17 cellular contexts compared by ENCODE assay signal in the genomic region with DNA sequence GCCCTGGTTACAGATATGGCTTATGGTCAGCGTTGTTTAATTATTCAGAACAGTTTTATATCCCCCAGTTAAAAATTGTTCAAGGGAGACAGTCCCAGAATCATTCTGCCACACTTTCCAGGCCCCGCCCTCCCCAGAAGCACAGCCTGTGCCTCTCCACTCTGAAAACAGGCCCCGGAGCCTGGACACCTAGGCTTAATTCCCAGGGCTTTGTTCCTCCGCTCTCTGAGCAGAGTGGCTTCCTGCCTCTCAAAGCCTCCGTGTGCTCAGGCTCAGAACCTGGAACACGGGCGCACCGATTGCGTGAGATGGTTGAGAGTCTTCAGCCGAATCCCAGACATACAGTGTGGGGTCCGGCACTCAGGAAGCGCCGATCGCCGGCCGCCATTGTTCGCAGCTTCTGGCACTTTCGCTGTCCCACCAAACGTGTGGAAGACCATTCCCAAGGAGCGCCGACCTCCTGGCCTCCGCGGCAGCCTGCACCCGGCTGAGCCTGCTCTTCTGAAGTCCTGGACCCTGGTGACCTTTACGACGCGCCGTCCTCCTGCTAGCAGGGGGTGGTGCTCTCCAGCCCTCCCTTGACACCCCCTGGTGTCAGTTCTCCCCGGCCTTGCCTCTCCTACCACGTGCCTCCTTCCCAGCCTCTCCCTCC. TPM values are rescaled to one million over a fixed set of nuclear protein-coding genes. Genes with fewer than 3 reads are reported as not detected.
"Had no signal": no experiment of that assay in that cellular context is flagged by ENCODE, and none has a peak within 500 bp of the region (broad histone marks: within the 10 kb centered on the region; RNA-seq: fewer than 3 reads in every experiment).

No MANE protein-coding gene starts in this region.

- H3K4me1 Mint-ChIP-seq: activated CD4-positive, alpha-beta T cell treated with anti-CD3 and anti-CD28 coated beads, Interleukin-2, amount 10 ng/mL, durations not matched to agents 7 days and 5 days; activated naive CD8-positive, alpha-beta T cell treated with anti-CD3 and anti-CD28 coated beads, Interleukin-2, amount 50 U/mL, for 24 hours; naive B cell had no signal

- H3K27ac ChIP-seq: gastrocnemius medialis, heart right ventricle had no signal

- H3K27me3 Mint-ChIP-seq: activated CD4-positive, alpha-beta T cell treated with anti-CD3 and anti-CD28 coated beads, Interleukin-2, amount 10 ng/mL, durations not matched to agents 7 days and 5 days had no signal

- H3K4me1 ChIP-seq: gastrocnemius medialis had no signal

- H3K36me3 ChIP-seq: gastrocnemius medialis, heart right ventricle had no signal

- H3K9me3 ChIP-seq: gastrocnemius medialis, heart right ventricle had no signal

- H3K27ac Mint-ChIP-seq: activated CD4-positive, alpha-beta T cell treated with anti-CD3 and anti-CD28 coated beads, Interleukin-2, amount 10 ng/mL, durations not matched to agents 7 days and 5 days; activated naive CD8-positive, alpha-beta T cell treated with anti-CD3 and anti-CD28 coated beads, Interleukin-2, amount 50 U/mL, for 24 hours; naive B cell; WTC11 had no signal

- ATAC-seq: activated naive CD8-positive, alpha-beta T cell treated with anti-CD3 and anti-CD28 coated beads, Interleukin-2, amount 50 U/mL, for 24 hours; gastrocnemius medialis; heart right ventricle; left ventricle myocardium superior; WTC11 had no signal

- H3K27me3 ChIP-seq: gastrocnemius medialis had no signal

- DNase-seq: activated CD4-positive, alpha-beta T cell treated with anti-CD3 and anti-CD28 coated beads, Interleukin-2, amount 10 ng/mL, durations not matched to agents 7 days and 5 days; activated CD8-positive, alpha-beta memory T cell treated with anti-CD3 and anti-CD28 coated beads for 24 hours; activated naive CD4-positive, alpha-beta T cell treated with Interleukin-2 at 50 U/mL for 16 hours; activated naive CD8-positive, alpha-beta T cell treated with anti-CD3 and anti-CD28 coated beads, Interleukin-2, amount 50 U/mL, for 24 hours; caudate nucleus; effector CD8-positive, alpha-beta T cell; gastrocnemius medialis; heart right ventricle; kidney; left ventricle myocardium superior; midbrain; naive B cell; stimulated activated CD4-positive, alpha-beta T cell treated with anti-CD3 and anti-CD28 coated beads, Interleukin-2, amount 100 ng/mL, for 48 hours; stimulated activated naive CD4-positive, alpha-beta T cell treated with Interleukin-2 at 50 U/mL for 16 hours had no signal

- H3K36me3 Mint-ChIP-seq: naive B cell, WTC11 had no signal

- H3K4me3 Mint-ChIP-seq: activated CD4-positive, alpha-beta T cell treated with anti-CD3 and anti-CD28 coated beads, Interleukin-2, amount 10 ng/mL, durations not matched to agents 7 days and 5 days; activated naive CD8-positive, alpha-beta T cell treated with anti-CD3 and anti-CD28 coated beads, Interleukin-2, amount 50 U/mL, for 24 hours; naive B cell; WTC11 had no signal

- H3K9me3 Mint-ChIP-seq: activated CD4-positive, alpha-beta T cell treated with anti-CD3 and anti-CD28 coated beads, Interleukin-2, amount 10 ng/mL, durations not matched to agents 7 days and 5 days; activated naive CD8-positive, alpha-beta T cell treated with anti-CD3 and anti-CD28 coated beads, Interleukin-2, amount 50 U/mL, for 24 hours; naive B cell; WTC11 had no signal

- H3K4me3 ChIP-seq: coronary artery, gastrocnemius medialis, heart right ventricle had no signal

RNA-seq across cellular contexts. Expression of a gene that starts 45.6 kb away (rescaled TPM):
- total RNA-seq: activated CD4-positive, alpha-beta T cell treated with anti-CD3 and anti-CD28 coated beads, Interleukin-2, amount 10 ng/mL, durations not matched to agents 7 days and 5 days; T-helper 1 cell treated with Interleukin-12 subunit alpha and Interleukin-12 subunit beta and Interleukin-4 antibody, amounts not matched to agents 30 ng/mL and 1 ng/mL, for 36 hours had no signal
